Comparison of ENCODE assay signal across 14 cellular contexts in genomic region chr16:2028620-2029220, GRCh38. TPM values are rescaled to one million over a fixed set of nuclear protein-coding genes. Genes with fewer than 3 reads are reported as not detected.
A peak's percentile ranks its signal among the peaks of the same experiment; 100 is the strongest.
DNase-seq lines count a peak whose midpoint lies in the region; ATAC-seq and TF ChIP-seq lines count a peak whose summit lies in the region.
"Had no signal": no experiment of that assay in that cellular context is flagged by ENCODE, and none has a peak within 500 bp of the region (broad histone marks: within the 10 kb centered on the region; RNA-seq: fewer than 3 reads in every experiment).

No MANE protein-coding gene starts in this region.

- peak overlapping the region; percentile 99 for H2AK5ac ChIP-seq in IMR-90 (ENCODE audit: low read depth, low read length)

- dilution Hi-C loops in IMR-90 (cut with HindIII; ENCODE audit: low sequenced_read_pairs, unreplicated experiment): no loop called here

- H3K27me3 ChIP-seq in IMR-90 (ENCODE audit: control insufficient read depth, insufficient read depth, low read length) (no peaks in the 10 kb centered on the region), psoas muscle (ENCODE audit: insufficient read depth in 3 of 3, low read length in 2 of 3) (no peaks in the 10 kb centered on the region)

- H3K27ac Mint-ChIP-seq in chondrocyte (ENCODE audit: unreplicated experiment): no peak overlapping the region
- H3K27ac Mint-ChIP-seq: activated T-helper 1 cell treated with anti-CD3 and anti-CD28 coated beads, Interleukin-12 subunit alpha, Interleukin-12 subunit beta, Interleukin-2, Interleukin-4 antibody, amounts not matched to agents 30 ng/mL and 10 ng/mL and 1 ng/mL, durations not matched to agents 14 hours and 24 hours and 36 hours; CD4-positive, alpha-beta memory T cell; T-cell had no signal

- H3K36me3 ChIP-seq in IMR-90 (ENCODE audit: control insufficient read depth, insufficient read depth, low read length) (peaks cover 19% of the 10 kb centered on the region), psoas muscle (ENCODE audit: insufficient read depth in 1 of 2, low read depth in 1 of 2) (peaks cover 0 to 5% of the 10 kb centered on the region in 2 donors)

- no peak overlapping the region for H2AFZ ChIP-seq in IMR-90 (replicated peaks; ENCODE audit: low read length, poor library complexity)

- DNase-seq in IMR-90 (no peak), chondrocyte (ENCODE audit: low spot score) (peak; percentile 76), psoas muscle (no peak), NCI-H526 treated with DMSO at 0.1 percent for 48 hours (lab: John Stamatoyannopoulos, UW) (no peak), nucleus accumbens (lab: John Stamatoyannopoulos, UW) (no peak)
- DNase-seq in NK-92 treated with Interleukin-12 subunit alpha and Interleukin-12 subunit beta, amount 100 ng/mL, for 24 hours (lab: John Stamatoyannopoulos, UW): no peak
- DNase-seq: activated CD4-positive, alpha-beta T cell treated with anti-CD3 and anti-CD28 coated beads for 48 hours; CD4-positive, alpha-beta memory T cell; effector memory CD4-positive, alpha-beta T cell; NCI-H1694; stimulated activated CD4-positive, alpha-beta T cell treated with anti-CD3 and anti-CD28 coated beads, Interleukin-2, amount 100 ng/mL, for 48 hours; stimulated activated naive CD4-positive, alpha-beta T cell; T-cell had no signal

- TF ChIP-seq POLR2A in IMR-90 (IDR thresholded peaks at IDR 0.05; ENCODE audit: low read depth, low read length): no peak

- peak overlapping the region; percentile 82 for H3K4me3 Mint-ChIP-seq in chondrocyte (ENCODE audit: unreplicated experiment)

- H3K23ac ChIP-seq in IMR-90 (ENCODE audit: low read depth, low read length): no peak overlapping the region

- POLR2A ChIA-PET in IMR-90 (lab: Charles Lee; ENCODE audit: unreplicated experiment): no interaction called here

- no peak overlapping the region for H2BK20ac ChIP-seq in IMR-90 (ENCODE audit: low read depth, low read length)

- ATAC-seq in IMR-90 (ENCODE audit: low read depth): no peak
- ATAC-seq in psoas muscle: no peak
- ATAC-seq: T-cell had no signal

- H3K9ac ChIP-seq in IMR-90 (ENCODE audit: low read depth, low read length): peak overlapping the region; percentile 80

- intact Hi-C loops in IMR-90 (cut with micrococcal nuclease) (no loop called here), psoas muscle (cut with DNase I) (no loop called here)

- TF ChIP-seq CTCF in IMR-90 (conservative IDR thresholded peaks at IDR 0.05; ENCODE audit: low read depth, low read length) (no peak), chondrocyte (IDR thresholded peaks at IDR 0.05) (no peak), psoas muscle (IDR thresholded peaks at IDR 0.05) (no peak)

- no peak overlapping the region for H3K4ac ChIP-seq in IMR-90 (ENCODE audit: low read depth, low read length)

- H3K4me3 ChIP-seq in IMR-90 (ENCODE audit: insufficient read depth, low read depth, low read length) (peak overlapping the region; percentile 70; the same call in 1 of the 2 replicates), psoas muscle (peak overlapping the region; percentile 78)

- no peak overlapping the region for H4K8ac ChIP-seq in IMR-90 (ENCODE audit: low read depth in 2 of 2, low read length in 2 of 2)

- peak overlapping the region; percentile 96 for H3K4me2 ChIP-seq in IMR-90 (ENCODE audit: low read depth, low read length)

- no peak overlapping the region for H2BK5ac ChIP-seq in IMR-90 (ENCODE audit: low read depth, low read length, poor library complexity, severe bottlenecking)

- no peak overlapping the region for H4K5ac ChIP-seq in IMR-90 (ENCODE audit: low read depth, low read length)

- in situ Hi-C loops in IMR-90 (cut with MboI; ENCODE audit: low sequenced_read_pairs): no loop called here

- no peak for TF ChIP-seq RAD21 in IMR-90 (IDR thresholded peaks at IDR 0.05; ENCODE audit: low read length)

- peaks cover 8 to 59% of the 10 kb centered on the region in 2 experiments for H3K79me1 ChIP-seq in IMR-90 (ENCODE audit: low read depth in 1 of 2, low read length in 2 of 2)

- H3K4me1 ChIP-seq in IMR-90 (ENCODE audit: control insufficient read depth, insufficient read depth, low read length) (peaks cover 29% of the 10 kb centered on the region), psoas muscle (peaks cover 21% of the 10 kb centered on the region)

- no peak overlapping the region for H3K14ac ChIP-seq in IMR-90 (replicated peaks; ENCODE audit: low read depth, low read length)

- no peak overlapping the region for H3K27ac ChIP-seq in IMR-90 (ENCODE audit: insufficient read depth, low read length)
- no peak overlapping the region for H3K27ac ChIP-seq in psoas muscle

- H3K56ac ChIP-seq in IMR-90 (ENCODE audit: extremely low read depth, insufficient read depth, low read length): no peak overlapping the region

- no peaks in the 10 kb centered on the region for H3K9me3 ChIP-seq in IMR-90 (ENCODE audit: control insufficient read depth, insufficient read depth, low read length)
- H3K9me3 ChIP-seq in psoas muscle: no peaks in the 10 kb centered on the region

- no peak overlapping the region for H2BK15ac ChIP-seq in IMR-90 (ENCODE audit: low read depth, low read length)

- no peaks in the 10 kb centered on the region for H3K27me3 Mint-ChIP-seq in chondrocyte (ENCODE audit: low read depth)
- H3K27me3 Mint-ChIP-seq: CD4-positive, alpha-beta memory T cell; T-cell had no signal

- CTCF ChIA-PET in IMR-90 (lab: Yijun Ruan, JAX): interaction anchor here (1.3 kb wide), 1 partner anchor 25 kb away, joined by 5 read pairs; no protein-coding TSS in a partner anchor

- H4K91ac ChIP-seq in IMR-90 (ENCODE audit: insufficient read depth, low read depth, low read length): no peak overlapping the region

- no peak overlapping the region for H3K18ac ChIP-seq in IMR-90 (ENCODE audit: low read depth, low read length)

- BruUV-seq in IMR-90 (replicated peaks; lab: Mats Ljungman, UMichigan): no TSS peak

- H3K4me1 Mint-ChIP-seq in chondrocyte (ENCODE audit: low read depth): peaks cover 42% of the 10 kb centered on the region

- 85% methylated on average over 3 of the region's 18 CpGs; no CpG with 5 or more reads in 1 of the 2 experiments for WGBS in IMR-90 (ENCODE audit: extremely low coverage in 2 of 2, insufficient read length in 1 of 2), 2 experiments
- WGBS in psoas muscle, 3 donors: 77 to 85% (median 78%) methylated on average over 16 to 18 of the region's 18 CpGs

- peaks cover 9% of the 10 kb centered on the region for H3K9me1 ChIP-seq in IMR-90 (ENCODE audit: insufficient read depth, low read length)

- H3K9me3 Mint-ChIP-seq in chondrocyte (ENCODE audit: low read depth): no peaks in the 10 kb centered on the region
- H3K9me3 Mint-ChIP-seq: activated T-helper 1 cell treated with anti-CD3 and anti-CD28 coated beads, Interleukin-12 subunit alpha, Interleukin-12 subunit beta, Interleukin-2, Interleukin-4 antibody, amounts not matched to agents 30 ng/mL and 10 ng/mL and 1 ng/mL, durations not matched to agents 14 hours and 24 hours and 36 hours; CD4-positive, alpha-beta memory T cell; T-cell had no signal

- no peaks in the 10 kb centered on the region for H3K36me3 Mint-ChIP-seq in chondrocyte (ENCODE audit: low read depth)
- H3K36me3 Mint-ChIP-seq: CD4-positive, alpha-beta memory T cell; T-cell had no signal

- no peak overlapping the region for H2BK120ac ChIP-seq in IMR-90 (ENCODE audit: low read depth, low read length)

- H4K20me1 ChIP-seq in IMR-90 (ENCODE audit: insufficient read depth, low read length): peaks cover 15% of the 10 kb centered on the region

- peak overlapping the region; percentile 77 for H2AK9ac ChIP-seq in IMR-90 (replicated peaks; ENCODE audit: low read depth, low read length, poor library complexity)

TF ChIP-seq in IMR-90, 13 proteins besides CTCF, POLR2A, EP300 and RAD21 (continues in another document):
- TF ChIP-seq NFE2L2 (IDR thresholded peaks at IDR 0.05; ENCODE audit: low read depth, low read length): no peak
- TF ChIP-seq MAFK (IDR thresholded peaks at IDR 0.05; ENCODE audit: low read depth, low read length): no peak
- TF ChIP-seq FOS (IDR thresholded peaks at IDR 0.05; ENCODE audit: low read depth, low read length): no peak
- TF ChIP-seq RCOR1 (IDR thresholded peaks at IDR 0.05; ENCODE audit: insufficient replicate concordance, low read length): no peak

RNA-seq across cellular contexts. Expression of gene NHERF2, which starts 2.0 kb away (rescaled TPM):
- 18.6 and 20.8 TPM in 2 replicates for total RNA-seq in IMR-90 (2012; rRNA removed)
- 77.8 and 96.6 TPM in 2 replicates for polyA plus RNA-seq in IMR-90 (2012; rRNA removed)
- 98.1 and 126 TPM in 2 replicates for polyA plus RNA-seq in IMR-90 (2012; cell fraction: cytosol; rRNA removed)
- 54.5 and 134 TPM in 2 replicates for polyA plus RNA-seq in IMR-90 (2012; cell fraction: nucleus; rRNA removed; ENCODE audit: low replicate concordance)
- total RNA-seq in chondrocyte: 61.5 to 89.4 TPM (median 87.0 TPM) in 3 replicates
- 100 to 1,000 TPM in 1 of 4 donors, 10 to 100 TPM in 3; 61.6 to 156 (median 90.4) TPM for total RNA-seq in psoas muscle
- 10 to 100 TPM; 76.4 to 90.8 (median 86.2) TPM for polyA plus RNA-seq in psoas muscle

RNA-seq across cellular contexts. Expression of gene NPW, which starts 9.1 kb away (rescaled TPM):
- total RNA-seq in IMR-90 (2012; rRNA removed) (0.18 TPM in 1 of 2 replicates, not detected in the other), chondrocyte (1.1 to 3.7 TPM (median 2.5 TPM) in 3 replicates), psoas muscle (under 1 TPM in 1 of 4 donors, not detected in 3; 0.66 TPM)
- polyA plus RNA-seq in IMR-90 (2012; rRNA removed) (2.0 and 3.7 TPM in 2 replicates), psoas muscle (under 1 TPM in 2 of 3 donors, not detected in 1; 0.14 to 0.43 TPM)
- 6.1 and 9.0 TPM in 2 replicates for polyA plus RNA-seq in IMR-90 (2012; cell fraction: cytosol; rRNA removed)
- 2.5 and 7.1 TPM in 2 replicates for polyA plus RNA-seq in IMR-90 (2012; cell fraction: nucleus; rRNA removed; ENCODE audit: low replicate concordance)
- total RNA-seq: CD4-positive, alpha-beta memory T cell had no signal
- polyA plus RNA-seq: CD4-positive, alpha-beta memory T cell had no signal

RNA-seq across cellular contexts. Expression of gene NTHL1, which starts 18.9 kb away (rescaled TPM):
- total RNA-seq in IMR-90 (2012; rRNA removed) (22.8 and 28.1 TPM in 2 replicates), chondrocyte (12.6 to 15.4 TPM (median 14.2 TPM) in 3 replicates), psoas muscle (10 to 100 TPM in 1 of 4 donors, 1 to 10 TPM in 3; 3.1 to 11.9 (median 4.8) TPM)
- polyA plus RNA-seq in IMR-90 (2012; rRNA removed) (28.0 and 33.3 TPM in 2 replicates), psoas muscle (10 to 100 TPM in 2 of 3 donors, 1 to 10 TPM in 1; 8.0 to 17.7 (median 16.8) TPM)
- polyA plus RNA-seq in IMR-90 (2012; cell fraction: cytosol; rRNA removed): 46.3 and 54.8 TPM in 2 replicates
- polyA plus RNA-seq in IMR-90 (2012; cell fraction: nucleus; rRNA removed; ENCODE audit: low replicate concordance): 20.6 and 53.2 TPM in 2 replicates

RNA-seq across cellular contexts. Expression of gene TSC2, which starts 19.1 kb away (rescaled TPM):
- 22.8 and 31.4 TPM in 2 replicates for total RNA-seq in IMR-90 (2012; rRNA removed)
- 88.6 and 95.9 TPM in 2 replicates for polyA plus RNA-seq in IMR-90 (2012; rRNA removed)
- polyA plus RNA-seq in IMR-90 (2012; cell fraction: cytosol; rRNA removed): 51.7 and 66.3 TPM in 2 replicates
- 202 and 503 TPM in 2 replicates for polyA plus RNA-seq in IMR-90 (2012; cell fraction: nucleus; rRNA removed; ENCODE audit: low replicate concordance)
- 107 to 158 TPM (median 108 TPM) in 3 replicates for total RNA-seq in chondrocyte
- total RNA-seq in psoas muscle: 10 to 100 TPM; 60.8 to 89.9 (median 73.8) TPM
- polyA plus RNA-seq in psoas muscle: 10 to 100 TPM; 27.8 to 43.0 (median 29.7) TPM

RNA-seq across cellular contexts. Expression of gene ZNF598, which starts 19.1 kb away (rescaled TPM):
- 3.4 and 4.4 TPM in 2 replicates for total RNA-seq in IMR-90 (2012; rRNA removed)
- polyA plus RNA-seq in IMR-90 (2012; rRNA removed): 36.4 and 40.6 TPM in 2 replicates
- 23.6 and 37.3 TPM in 2 replicates for polyA plus RNA-seq in IMR-90 (2012; cell fraction: cytosol; rRNA removed)
- polyA plus RNA-seq in IMR-90 (2012; cell fraction: nucleus; rRNA removed; ENCODE audit: low replicate concordance): 98.8 and 225 TPM in 2 replicates
- total RNA-seq in chondrocyte: 39.0 to 43.4 TPM (median 41.7 TPM) in 3 replicates
- 10 to 100 TPM; 27.4 to 46.6 (median 44.8) TPM for total RNA-seq in psoas muscle
- 10 to 100 TPM; 35.6 to 58.8 (median 51.9) TPM for polyA plus RNA-seq in psoas muscle
